Comparison of ENCODE assay signal across 8 cellular contexts in the genomic region with DNA sequence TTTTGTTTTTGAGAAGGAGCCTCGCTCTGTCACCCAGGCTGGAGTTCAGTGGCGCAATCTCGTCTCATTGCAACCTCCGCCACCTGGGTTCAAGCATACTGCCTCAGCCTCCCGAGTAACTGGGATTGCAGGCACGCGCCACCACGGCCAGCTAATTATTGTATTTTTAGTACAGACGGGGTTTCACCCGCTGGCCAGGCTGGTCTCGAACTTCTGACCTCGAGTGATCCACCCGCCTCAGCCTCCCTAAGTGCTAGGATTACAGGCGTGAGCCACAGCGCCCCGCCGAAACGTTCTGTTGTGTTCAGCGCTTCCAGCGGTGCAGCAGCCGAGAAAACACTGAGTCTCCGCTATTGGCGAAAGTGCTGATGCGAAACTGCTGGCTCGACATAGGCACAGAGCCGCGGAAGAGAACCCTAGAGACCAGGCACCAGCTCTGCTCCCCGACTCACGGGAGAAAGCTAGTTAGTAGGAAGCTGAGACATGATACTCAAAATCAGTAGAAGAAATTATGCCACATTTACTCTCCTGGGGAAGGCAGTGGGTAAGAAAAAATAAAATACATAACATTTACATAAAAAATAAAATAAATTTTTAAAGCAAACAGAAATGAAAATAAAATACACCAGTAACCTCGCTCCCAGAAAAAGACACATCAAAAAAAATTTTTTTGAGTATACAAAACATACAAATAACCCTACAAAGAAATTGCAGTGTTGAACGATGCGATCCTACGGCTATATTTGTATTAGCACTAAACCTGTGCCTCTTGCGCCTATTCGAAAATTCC. TPM values are rescaled to one million over a fixed set of nuclear protein-coding genes. Genes with fewer than 3 reads are reported as not detected.
DNase-seq lines count a peak whose midpoint lies in the region; ATAC-seq and TF ChIP-seq lines count a peak whose summit lies in the region.

No MANE protein-coding gene starts in this region.

- TF ChIP-seq EP300 in sigmoid colon (IDR thresholded peaks at IDR 0.05), result no peak

- 1 to 2% methylated on average over 35 of the region's 35 CpGs for WGBS in sigmoid colon, 2 donors

- ATAC-seq in HG02938 (IDR thresholded peaks at IDR 0.05; ENCODE audit: unreplicated experiment), result peak; percentile 32

- TF ChIP-seq POLR2A in sigmoid colon (IDR thresholded peaks at IDR 0.05), result peak; percentile 40 to 68

- peaks cover 0 to 19% (median 6%) of the 10 kb centered on the region in 4 donors for H3K4me1 ChIP-seq in sigmoid colon

- H3K36me3 ChIP-seq in sigmoid colon, result no peaks in the 10 kb centered on the region

- H3K4me3 ChIP-seq in sigmoid colon, result peak overlapping the region; percentile 23 to 48 (median 42)

- peak; percentile 64 for DNase-seq in GM13977 (ENCODE audit: low spot score)
- DNase-seq in NCI-H1930 (lab: John Stamatoyannopoulos, UW), result peak; percentile 95 to 98
- peak; percentile 65 to 98 (median 85) for DNase-seq in T-helper 2 cell
- peak in 50 of 58 donors; percentile 8 to 87 (median 46) for DNase-seq in anterior cingulate cortex (lab: John Stamatoyannopoulos, UW)
- DNase-seq in hypothalamus (lab: John Stamatoyannopoulos, UW), result peak in 37 of 51 donors; percentile 6 to 71 (median 43)
- DNase-seq in sigmoid colon, result peak; percentile 91
- DNase-seq in KG1 (lab: John Stamatoyannopoulos, UW), result no peak

- TF ChIP-seq CTCF in GM13977 (IDR thresholded peaks at IDR 0.05; ENCODE audit: extremely low read depth, insufficient read depth, missing control alignments) (peak; percentile 17), sigmoid colon (IDR thresholded peaks at IDR 0.05) (no peak)

- peaks cover 23 to 73% (median 47%) of the 10 kb centered on the region in 3 donors for H3K27me3 ChIP-seq in sigmoid colon

- no peaks in the 10 kb centered on the region for H3K9me3 ChIP-seq in sigmoid colon

- in situ Hi-C loops in GM13977 (cut with MboI; ENCODE audit: low pct_unique_long_range_greater_than_20kb, low sequenced_read_pairs, unreplicated experiment), result no loop called here

- intact Hi-C loops in sigmoid colon (cut with DNase I), result loop anchor here (5.0 kb wide), 1 partner anchor 34 kb away; a partner anchor contains a TSS

- peak overlapping the region; percentile 73 to 81 (median 80) for H3K27ac ChIP-seq in sigmoid colon

RNA-seq across cellular contexts. Expression of a gene that starts 31.6 kb away (rescaled TPM):
- 1 to 10 TPM; 1.8 to 4.4 (median 3.7) TPM for total RNA-seq in sigmoid colon
- polyA plus RNA-seq in sigmoid colon, result 10 to 100 TPM in 1 of 3 donors, 1 to 10 TPM in 1, under 1 TPM in 1; 0.69 to 12.4 (median 1.8) TPM
